Comparison of ENCODE assay signal across 10 cellular contexts in the genomic region with DNA sequence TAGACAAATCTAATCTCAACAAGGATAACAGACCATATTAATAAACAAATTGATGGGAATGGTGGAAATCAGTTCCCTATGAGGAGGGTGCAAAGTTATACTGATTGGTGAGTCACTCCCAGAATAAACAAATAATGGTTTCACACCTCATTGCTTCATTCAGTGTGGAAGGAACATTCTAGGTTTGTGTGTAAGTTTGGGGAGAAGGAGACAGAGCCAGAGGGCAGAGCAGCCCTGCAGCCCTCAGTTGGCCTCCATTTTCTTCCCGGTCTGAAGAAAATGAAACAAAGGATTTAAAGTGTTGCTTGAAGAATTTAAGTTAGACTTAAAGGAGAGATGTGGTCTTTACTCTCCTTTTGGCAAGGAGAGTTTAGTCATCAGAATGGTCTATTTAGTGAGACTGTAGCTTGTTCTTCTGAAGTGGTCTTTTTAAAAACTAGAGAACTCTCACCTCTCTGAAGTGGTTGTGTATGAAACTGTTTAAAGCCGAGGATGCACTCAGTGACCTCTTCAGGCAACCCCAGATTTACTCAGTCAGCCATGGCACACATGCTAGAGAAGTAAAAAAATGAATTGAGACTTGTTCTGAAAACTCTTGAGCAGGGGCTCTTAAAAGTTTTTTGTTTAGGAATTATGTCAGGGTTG. TPM values are rescaled to one million over a fixed set of nuclear protein-coding genes. Genes with fewer than 3 reads are reported as not detected.
A peak's percentile ranks its signal among the peaks of the same experiment; 100 is the strongest.
DNase-seq lines count a peak whose midpoint lies in the region; ATAC-seq, FAIRE-seq and TF ChIP-seq lines count a peak whose summit lies in the region.
"Had no signal": no experiment of that assay in that cellular context is flagged by ENCODE, and none has a peak within 500 bp of the region (broad histone marks: within the 10 kb centered on the region; RNA-seq: fewer than 3 reads in every experiment).

No MANE protein-coding gene starts in this region.

- H3K27ac Mint-ChIP-seq in dendritic cell treated with granulocyte-macrophage colony-stimulating factor and Interleukin-4, amounts not matched to agents 40 ng/mL and 50 ng/mL, for 4 days, result peak overlapping the region; percentile 19

- TF ChIP-seq POLR2A in GM12892 (IDR thresholded peaks at IDR 0.05; ENCODE audit: low read depth, low read length), result no peak

- H3K4me1 Mint-ChIP-seq in dendritic cell treated with granulocyte-macrophage colony-stimulating factor and Interleukin-4, amounts not matched to agents 40 ng/mL and 50 ng/mL, for 4 days (ENCODE audit: low read depth), result peaks cover 42% of the 10 kb centered on the region

- H3K9me3 Mint-ChIP-seq in dendritic cell treated with granulocyte-macrophage colony-stimulating factor and Interleukin-4, amounts not matched to agents 40 ng/mL and 50 ng/mL, for 4 days, result no peaks in the 10 kb centered on the region

- intact Hi-C loops in dendritic cell treated with granulocyte-macrophage colony-stimulating factor and Interleukin-4, amounts not matched to agents 40 ng/mL and 50 ng/mL, for 4 days (cut with micrococcal nuclease), result loop anchor here (5.0 kb wide), 1 partner anchor 36 kb away; no protein-coding TSS in a partner anchor

- H3K36me3 Mint-ChIP-seq in dendritic cell treated with granulocyte-macrophage colony-stimulating factor and Interleukin-4, amounts not matched to agents 40 ng/mL and 50 ng/mL, for 4 days (ENCODE audit: low read depth), result peaks cover 59% of the 10 kb centered on the region

- peak; percentile 49 for DNase-seq in Daoy (ENCODE audit: low read depth)
- no peak for DNase-seq in frontal cortex (ENCODE audit: low spot score in 2 of 2)
- DNase-seq in KG1 (lab: John Stamatoyannopoulos, UW), result no peak
- DNase-seq in NCI-H1048 (lab: John Stamatoyannopoulos, UW), result no peak
- no peak for DNase-seq in GM12892 (ENCODE audit: insufficient read length)
- DNase-seq: caudate nucleus had no signal

- no peaks in the 10 kb centered on the region for H3K27me3 Mint-ChIP-seq in dendritic cell treated with granulocyte-macrophage colony-stimulating factor and Interleukin-4, amounts not matched to agents 40 ng/mL and 50 ng/mL, for 4 days

- no peak overlapping the region for H3K4me3 Mint-ChIP-seq in dendritic cell treated with granulocyte-macrophage colony-stimulating factor and Interleukin-4, amounts not matched to agents 40 ng/mL and 50 ng/mL, for 4 days

- ATAC-seq in GM19468 (IDR thresholded peaks at IDR 0.05; ENCODE audit: extremely low read depth, unreplicated experiment) (peak; percentile 18), HG03354 (IDR thresholded peaks at IDR 0.05; ENCODE audit: poor library complexity, severe bottlenecking, unreplicated experiment) (peak; percentile 68)

- FAIRE-seq in frontal cortex (lab: Jason Lieb, UNC), result no peak
- no peak for FAIRE-seq in GM12892 (lab: Jason Lieb, UNC)

RNA-seq across cellular contexts. Expression of gene IKZF1, which starts 27.2 kb away (rescaled TPM):
- 4.2 and 5.2 TPM in 2 replicates for total RNA-seq in Daoy (2014; rRNA removed; shearing (Covaris generic))
- total RNA-seq in frontal cortex, result 1.2 TPM
- 25.1 TPM for polyA plus RNA-seq in GM12892 (2012; ENCODE audit: missing spikeins)
- total RNA-seq: SJSA1 had no signal
